ENCODE assay signal across 18 cellular contexts in the genomic region with DNA sequence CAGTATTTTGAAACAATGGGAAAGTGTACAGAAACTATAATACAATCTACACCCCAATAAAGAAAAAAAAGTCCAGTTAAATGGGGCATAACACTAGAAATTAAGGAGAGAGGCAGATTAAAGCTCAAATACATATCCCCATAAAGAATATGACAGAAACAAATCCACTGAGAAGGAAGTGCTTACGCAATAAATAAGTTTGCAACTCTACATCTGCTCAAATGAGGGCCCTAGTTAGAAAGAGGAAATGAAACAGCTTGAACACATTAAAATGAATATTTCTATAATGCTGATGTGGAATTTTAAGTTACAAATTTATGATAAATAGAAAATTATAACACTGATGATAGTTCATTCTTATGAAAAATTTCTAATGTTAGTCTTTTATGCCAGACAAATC.
DNase-seq lines count a peak whose midpoint lies in the region; ATAC-seq lines count a peak whose summit lies in the region.
"Had no signal": no experiment of that assay in that cellular context is flagged by ENCODE, and none has a peak within 500 bp of the region (broad histone marks: within the 10 kb centered on the region; RNA-seq: fewer than 3 reads in every experiment).

No MANE protein-coding gene starts in this region.

- no peak overlapping the region for H3K27ac ChIP-seq in aorta (ENCODE audit: low read depth in 1 of 2, low read length in 2 of 2)
- H3K27ac ChIP-seq: left ventricle myocardium inferior, psoas muscle, suprapubic skin had no signal

- no peaks in the 10 kb centered on the region for H3K36me3 ChIP-seq in aorta (ENCODE audit: control insufficient read depth in 1 of 2, insufficient read depth in 2 of 2, low read length in 1 of 2)
- H3K36me3 ChIP-seq: left ventricle myocardium inferior had no signal

- H3K4me3 ChIP-seq in aorta (ENCODE audit: low read length in 2 of 2): no peak overlapping the region
- H3K4me3 ChIP-seq: K562, left ventricle myocardium inferior, psoas muscle, suprapubic skin had no signal

- no peaks in the 10 kb centered on the region for H3K27me3 ChIP-seq in aorta (ENCODE audit: control insufficient read depth in 1 of 2, insufficient read depth in 2 of 2, low read length in 1 of 2)
- H3K27me3 ChIP-seq: suprapubic skin had no signal

- intact Hi-C loops in aorta (cut with DNase I): no loop called here

- ATAC-seq in HG03103 (IDR thresholded peaks at IDR 0.05; ENCODE audit: low read depth, unreplicated experiment) (peak; percentile 69), aorta (ENCODE audit: low FRiP score) (no peak)
- ATAC-seq: K562, psoas muscle had no signal

- DNase-seq in AG20443 (ENCODE audit: low spot score) (peak; percentile 17), RPMI8226 (peak; percentile 54), germinal center (ENCODE audit: low spot score) (peak; percentile 25), superior temporal gyrus (ENCODE audit: extremely low spot score) (no peak), COLO829 (ENCODE audit: low spot score) (no peak), aorta (no peak)
- no peak for DNase-seq in stimulated activated CD4-positive, alpha-beta T cell treated with anti-CD3 and anti-CD28 coated beads, Interleukin-12 subunit alpha, Interleukin-12 subunit beta, amount 100 ng/mL, for 4 hours
- DNase-seq: activated CD4-positive, alpha-beta T cell treated with anti-CD3 and anti-CD28 coated beads, Interleukin-2, amount 10 ng/mL, durations not matched to agents 7 days and 5 days; activated naive CD8-positive, alpha-beta T cell treated with anti-CD3 and anti-CD28 coated beads for 36 hours; foreskin melanocyte; HCEC 1CT; left ventricle myocardium inferior; NCI-H524 treated with DMSO at 0.1 percent for 48 hours; psoas muscle; stimulated activated CD4-positive, alpha-beta T cell treated with anti-CD3 and anti-CD28 coated beads, Interleukin-15, amount 100 ng/mL, for 24 hours had no signal

- H3K4me1 ChIP-seq in aorta (ENCODE audit: control insufficient read depth in 1 of 2, insufficient read depth in 2 of 2, low read length in 2 of 2): no peaks in the 10 kb centered on the region
- H3K4me1 ChIP-seq: left ventricle myocardium inferior, psoas muscle, suprapubic skin had no signal

- WGBS in aorta, 2 donors: 87 to 94% methylated on average over 1 of the region's 1 CpG

- no peaks in the 10 kb centered on the region for H3K9me3 ChIP-seq in aorta (ENCODE audit: control insufficient read depth, low read length)
- H3K9me3 ChIP-seq: left ventricle myocardium inferior, psoas muscle, suprapubic skin had no signal

Comparison
In these comparisons a context has a peak if more than half of its experiments do, and no peak if none do; other contexts are left out.
1. DNase-seq: peak in AG20443 (single experiment), RPMI8226 (single experiment) and germinal center (single experiment); none in stimulated activated CD4-positive, alpha-beta T cell treated with anti-CD3 and anti-CD28 coated beads, Interleukin-12 subunit alpha, Interleukin-12 subunit beta, amount 100 ng/mL, for 4 hours (single experiment), superior temporal gyrus (single experiment), COLO829 (single experiment) and aorta (0 of 2).